Comparison of ENCODE assay signal across 9 cellular contexts in genomic region chr1:76868154-76868882, GRCh38. TPM values are rescaled to one million over a fixed set of nuclear protein-coding genes. Genes with fewer than 3 reads are reported as not detected.
DNase-seq lines count a peak whose midpoint lies in the region; ATAC-seq and TF ChIP-seq lines count a peak whose summit lies in the region.
"Had no signal": no experiment of that assay in that cellular context is flagged by ENCODE, and none has a peak within 500 bp of the region (broad histone marks: within the 10 kb centered on the region; RNA-seq: fewer than 3 reads in every experiment).

No MANE protein-coding gene starts in this region.

- no peak overlapping the region for H3K27ac Mint-ChIP-seq in CD8-positive, alpha-beta T cell

- no peaks in the 10 kb centered on the region for H3K9me3 ChIP-seq in CD8-positive, alpha-beta T cell (ENCODE audit: low read length)
- H3K9me3 ChIP-seq in mammary epithelial cell (replicated peaks; ENCODE audit: insufficient read depth, low read length) (no peaks in the 10 kb centered on the region), SJCRH30 (replicated peaks) (0 out of 2 replicates have a peak, but pooled peaks cover 1% of the 10 kb centered on the region)
- H3K9me3 ChIP-seq: neutrophil had no signal

- in situ Hi-C loops in mammary epithelial cell (cut with MboI; ENCODE audit: low sequenced_read_pairs in 2 of 2), result no loop called here

- no peaks in the 10 kb centered on the region for H3K79me2 ChIP-seq in mammary epithelial cell (ENCODE audit: insufficient read depth, low read length)

- no TSS peak for BruUV-seq in mammary epithelial cell (replicated peaks; lab: Mats Ljungman, UMichigan)

- H3K9ac ChIP-seq in mammary epithelial cell (ENCODE audit: insufficient read depth, low read length), result no peak overlapping the region

- peaks cover 9% of the 10 kb centered on the region for H3K27me3 ChIP-seq in CD8-positive, alpha-beta T cell (ENCODE audit: insufficient read depth, low read length)
- H3K27me3 ChIP-seq in mammary epithelial cell (ENCODE audit: insufficient read depth, low read length) (peaks cover 12% of the 10 kb centered on the region), SJCRH30 (no peaks in the 10 kb centered on the region)

- intact Hi-C loops in CD8-positive, alpha-beta T cell (cut with DNase I, micrococcal nuclease), result no loop called here
- intact Hi-C loops in mammary epithelial cell (cut with micrococcal nuclease), result no loop called here

- no peaks in the 10 kb centered on the region for H3K4me1 ChIP-seq in CD8-positive, alpha-beta T cell (ENCODE audit: insufficient read depth, low read length)
- H3K4me1 ChIP-seq in mammary epithelial cell (ENCODE audit: insufficient read depth, low read length), result peaks cover 18% of the 10 kb centered on the region
- peaks cover 16% of the 10 kb centered on the region for H3K4me1 ChIP-seq in SJCRH30

- peak overlapping the region; percentile 91 for H2AFZ ChIP-seq in mammary epithelial cell (ENCODE audit: low read depth, low read length)

- peak overlapping the region; percentile 69 for H3K4me3 Mint-ChIP-seq in CD8-positive, alpha-beta T cell

- H3K36me3 ChIP-seq in CD8-positive, alpha-beta T cell (ENCODE audit: insufficient read depth, low read length), result no peaks in the 10 kb centered on the region
- H3K36me3 ChIP-seq in mammary epithelial cell (ENCODE audit: insufficient read depth, low read length), result no peaks in the 10 kb centered on the region
- H3K36me3 ChIP-seq in SJCRH30, result no peaks in the 10 kb centered on the region
- H3K36me3 ChIP-seq: neutrophil had no signal

- no peak for DNase-seq in CD8-positive, alpha-beta T cell
- DNase-seq in NCI-H510A treated with DMSO at 0.1 percent for 48 hours (lab: John Stamatoyannopoulos, UW), result peak; percentile 87
- peak; percentile 46 for DNase-seq in mammary epithelial cell
- DNase-seq in islet precursor cell, result peak; percentile 86
- DNase-seq in stimulated activated CD8-positive, alpha-beta memory T cell treated with anti-CD3 and anti-CD28 coated beads, Interleukin-4, amount 100 ng/mL, for 48 hours, result peak; percentile 46
- DNase-seq in SJCRH30, result no peak

- H4K20me1 ChIP-seq in mammary epithelial cell (ENCODE audit: insufficient read depth, low read length), result no peaks in the 10 kb centered on the region

- no peak overlapping the region for H3K27ac ChIP-seq in CD8-positive, alpha-beta T cell (ENCODE audit: low read depth, low read length)
- H3K27ac ChIP-seq in mammary epithelial cell (ENCODE audit: insufficient read depth, low read depth, low read length), result no peak overlapping the region
- no peak overlapping the region for H3K27ac ChIP-seq in SJCRH30
- H3K27ac ChIP-seq: neutrophil had no signal

- no peak for ATAC-seq in CD8-positive, alpha-beta T cell
- ATAC-seq in GM21529 (IDR thresholded peaks at IDR 0.05; ENCODE audit: unreplicated experiment) (peak; percentile 45), HG03571 (IDR thresholded peaks at IDR 0.05; ENCODE audit: unreplicated experiment) (no peak)

- TF ChIP-seq CTCF in CD8-positive, alpha-beta T cell (IDR thresholded peaks at IDR 0.05), result no peak
- TF ChIP-seq CTCF in mammary epithelial cell (conservative IDR thresholded peaks at IDR 0.05 in 1 of 2, IDR thresholded peaks at IDR 0.05 in 1 of 2; ENCODE audit: extremely low read depth in 1 of 2, insufficient read depth in 1 of 2, low read depth in 1 of 2, low read length in 2 of 2), result peak in 1 of 2 donors; percentile 44

- dilution Hi-C loops in mammary epithelial cell (cut with HindIII; ENCODE audit: low sequenced_read_pairs), result no loop called here

- H3K4me1 Mint-ChIP-seq in CD8-positive, alpha-beta T cell (ENCODE audit: low read depth), result peaks cover 7% of the 10 kb centered on the region

- CTCF ChIA-PET in CD8-positive, alpha-beta T cell (lab: Charles Lee), result no interaction called here
- CTCF ChIA-PET in mammary epithelial cell (lab: Charles Lee; ENCODE audit: low non-redundant PET), result interaction anchor here (0.7 kb wide), 1 partner anchor 22 kb away, joined by 8 read pairs; no protein-coding TSS in a partner anchor

- H3K36me3 Mint-ChIP-seq in CD8-positive, alpha-beta T cell, result no peaks in the 10 kb centered on the region

- H3K4me3 ChIP-seq in CD8-positive, alpha-beta T cell (ENCODE audit: low read depth, low read length), result peak overlapping the region; percentile 34
- H3K4me3 ChIP-seq in mammary epithelial cell (replicated peaks in 1 of 3; ENCODE audit: insufficient read depth in 1 of 3, low read depth in 2 of 3, low read length in 3 of 3) (peak overlapping the region; percentile 52 to 73 (median 62)), SJCRH30 (no peak overlapping the region)

- WGBS in mammary epithelial cell (ENCODE audit: low coverage, missing lambda C conversion rate), result 10% methylated on average over 4 of the region's 65 CpGs

- H3K4me2 ChIP-seq in mammary epithelial cell (ENCODE audit: insufficient read depth, low read depth, low read length), result peak overlapping the region; percentile 98

- H3K27me3 Mint-ChIP-seq in CD8-positive, alpha-beta T cell (ENCODE audit: low read depth), result peaks cover 59% of the 10 kb centered on the region

- no peaks in the 10 kb centered on the region for H3K9me3 Mint-ChIP-seq in CD8-positive, alpha-beta T cell

- POLR2A ChIA-PET in CD8-positive, alpha-beta T cell (lab: Charles Lee), result no interaction called here

RNA-seq across cellular contexts. Expression of gene ST6GALNAC5, which starts 1.0 kb away (rescaled TPM):
- total RNA-seq in CD8-positive, alpha-beta T cell, result not detected
- 1 to 10 TPM; 1.1 to 3.7 TPM for total RNA-seq in mammary epithelial cell
- 6.3 TPM for polyA plus RNA-seq in mammary epithelial cell
- not detected for polyA minus RNA-seq in mammary epithelial cell
- total RNA-seq in SJCRH30 (2014; rRNA removed; shearing (Covaris generic)), result not detected in 2 replicates

Comparison
In these comparisons a context has a peak if more than half of its experiments do, and no peak if none do; other contexts are left out.
1. DNase-seq: peak in NCI-H510A treated with DMSO at 0.1 percent for 48 hours (single experiment), mammary epithelial cell (single experiment), islet precursor cell (single experiment) and stimulated activated CD8-positive, alpha-beta memory T cell treated with anti-CD3 and anti-CD28 coated beads, Interleukin-4, amount 100 ng/mL, for 48 hours (single experiment); none in CD8-positive, alpha-beta T cell (0 of 7) and SJCRH30 (0 of 2).